Comparison of ENCODE assay signal across 27 cellular contexts in the genomic region with DNA sequence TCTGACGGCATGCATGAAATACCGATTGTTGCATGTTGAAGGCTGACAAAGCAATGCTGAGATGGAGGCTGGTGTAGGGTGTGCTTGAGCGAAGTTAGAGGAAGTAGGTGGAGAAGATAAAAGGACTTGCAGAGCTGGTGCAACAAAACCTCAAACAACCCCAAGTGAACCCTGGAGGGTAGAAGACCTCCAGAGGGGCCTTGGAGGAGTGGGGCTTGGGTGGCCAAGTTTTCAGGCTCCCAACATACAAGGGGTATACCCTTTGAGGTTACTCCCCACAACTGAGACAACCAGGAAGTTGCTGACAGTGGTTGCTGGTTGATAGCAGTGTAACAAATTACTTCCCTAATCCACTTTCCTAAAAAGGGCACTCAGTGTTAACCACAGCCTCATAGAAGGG.
DNase-seq lines count a peak whose midpoint lies in the region; ATAC-seq and TF ChIP-seq lines count a peak whose summit lies in the region.
"Had no signal": no experiment of that assay in that cellular context is flagged by ENCODE, and none has a peak within 500 bp of the region (broad histone marks: within the 10 kb centered on the region; RNA-seq: fewer than 3 reads in every experiment).

No MANE protein-coding gene starts in this region.

- H3K36me3 ChIP-seq in Loucy (ENCODE audit: insufficient read depth, low read length) = no peaks in the 10 kb centered on the region
- H3K36me3 ChIP-seq in naive thymus-derived CD4-positive, alpha-beta T cell (ENCODE audit: control insufficient read depth in 2 of 3, insufficient read depth in 3 of 3, low read length in 3 of 3) = no peaks in the 10 kb centered on the region
- H3K36me3 ChIP-seq in spleen = no peaks in the 10 kb centered on the region
- H3K36me3 ChIP-seq: breast epithelium, esophagus squamous epithelium, left ventricle myocardium inferior had no signal

- H3K27me3 ChIP-seq in Loucy (ENCODE audit: insufficient read depth, low read length, poor library complexity, severe bottlenecking) (no peaks in the 10 kb centered on the region), spleen (replicated peaks in 1 of 7) (no peaks in the 10 kb centered on the region)
- H3K27me3 ChIP-seq in naive thymus-derived CD4-positive, alpha-beta T cell (ENCODE audit: control insufficient read depth in 2 of 2, insufficient read depth in 2 of 2, low read length in 2 of 2) = no peaks in the 10 kb centered on the region
- H3K27me3 ChIP-seq: breast epithelium, esophagus squamous epithelium, testis had no signal

- DNase-seq in CD1c-positive myeloid dendritic cell (ENCODE audit: extremely low spot score) (peak; percentile 18), SKM-1 treated with dmso at 0.1 percent for 144 hours (lab: John Stamatoyannopoulos, UW; ENCODE audit: unreplicated experiment) (peak; percentile 89), spleen (no peak)
- DNase-seq in naive thymus-derived CD4-positive, alpha-beta T cell = no peak
- DNase-seq in activated T-helper 2 cell treated with anti-CD3 and anti-CD28 coated beads, Interferon-gamma antibody, Interleukin-2, Interleukin-4, amounts not matched to agents 10 μg/mL and 5 μg/mL and 100 μg/mL, durations not matched to agents 14 hours and 24 hours and 36 hours (ENCODE audit: low spot score) = no peak
- DNase-seq: activated CD4-positive, alpha-beta T cell treated with anti-CD3 and anti-CD28 coated beads for 48 hours; activated naive CD4-positive, alpha-beta T cell treated with anti-CD3 and anti-CD28 coated beads, Interleukin-2, amount 10 ng/mL, durations not matched to agents 7 days and 5 days; amniotic stem cell; CD8-positive, alpha-beta T cell; esophagus squamous epithelium; left ventricle myocardium inferior; midbrain; NCI-H1105; NCI-H2029; NCI-H2227 treated with DMSO at 0.1 percent for 48 hours; retina; SHP77; stimulated activated CD4-positive, alpha-beta T cell treated with anti-CD3 and anti-CD28 coated beads, Interleukin-4, amount 100 ng/mL, for 4 hours; stimulated activated naive CD4-positive, alpha-beta T cell; T-cell; testis had no signal

- intact Hi-C loops in naive thymus-derived CD4-positive, alpha-beta T cell (cut with micrococcal nuclease) = no loop called here
- intact Hi-C loops in spleen (cut with DNase I; ENCODE audit: low total_unique reads) = no loop called here
- intact Hi-C loops in activated T-helper 2 cell treated with anti-CD3 and anti-CD28 coated beads, Interferon-gamma antibody, Interleukin-2, Interleukin-4, amounts not matched to agents 10 μg/mL and 5 μg/mL and 100 μg/mL, durations not matched to agents 14 hours and 24 hours and 36 hours (cut with micrococcal nuclease) = no loop called here

- H4K20me1 ChIP-seq in Loucy (ENCODE audit: insufficient read depth, low read length, poor library complexity, severe bottlenecking) = no peaks in the 10 kb centered on the region

- no peaks in the 10 kb centered on the region for H3K79me2 ChIP-seq in Loucy (ENCODE audit: insufficient read depth, low read length)

- H3K9ac ChIP-seq in Loucy (ENCODE audit: low read depth, low read length, poor library complexity, severe bottlenecking) = no peak overlapping the region

- no peaks in the 10 kb centered on the region for H3F3A ChIP-seq in Loucy (ENCODE audit: low read depth)

- H3K4me1 ChIP-seq in Loucy (ENCODE audit: insufficient read depth, low read length, poor library complexity, severe bottlenecking) (no peaks in the 10 kb centered on the region), spleen (no peaks in the 10 kb centered on the region)
- H3K4me1 ChIP-seq in naive thymus-derived CD4-positive, alpha-beta T cell (ENCODE audit: control insufficient read depth in 2 of 2, insufficient read depth in 2 of 2, low read length in 2 of 2) = no peaks in the 10 kb centered on the region
- H3K4me1 ChIP-seq: breast epithelium, esophagus squamous epithelium, left ventricle myocardium inferior, testis had no signal

- H3K4me3 ChIP-seq in Loucy (ENCODE audit: low read length, poor library complexity, severe bottlenecking) (no peak overlapping the region), spleen (no peak overlapping the region)
- no peak overlapping the region for H3K4me3 ChIP-seq in naive thymus-derived CD4-positive, alpha-beta T cell (ENCODE audit: low read length)
- H3K4me3 ChIP-seq: breast epithelium, coronary artery, esophagus squamous epithelium, left ventricle myocardium inferior, testis had no signal

- no peak for TF ChIP-seq CTCF in Loucy (conservative IDR thresholded peaks at IDR 0.05; ENCODE audit: low read length)
- TF ChIP-seq CTCF in spleen (IDR thresholded peaks at IDR 0.05 in 8 of 11, conservative IDR thresholded peaks at IDR 0.05 in 3 of 11) = no peak

- H3K4me3 Mint-ChIP-seq in naive thymus-derived CD4-positive, alpha-beta T cell = no peak overlapping the region
- no peak overlapping the region for H3K4me3 Mint-ChIP-seq in activated T-helper 2 cell treated with anti-CD3 and anti-CD28 coated beads, Interferon-gamma antibody, Interleukin-2, Interleukin-4, amounts not matched to agents 10 μg/mL and 5 μg/mL and 100 μg/mL, durations not matched to agents 14 hours and 24 hours and 36 hours (ENCODE audit: low read depth)
- H3K4me3 Mint-ChIP-seq: activated naive CD4-positive, alpha-beta T cell treated with anti-CD3 and anti-CD28 coated beads, Interleukin-2, amount 10 ng/mL, durations not matched to agents 7 days and 5 days; CD8-positive, alpha-beta T cell; natural killer cell treated with Interleukin-12 subunit alpha and Interleukin-12 subunit beta and Interleukin-15 and Interleukin-18, amount 100 ng/mL, for 72 hours; T-cell had no signal

- H3K27ac Mint-ChIP-seq in naive thymus-derived CD4-positive, alpha-beta T cell = no peak overlapping the region
- no peak overlapping the region for H3K27ac Mint-ChIP-seq in activated T-helper 2 cell treated with anti-CD3 and anti-CD28 coated beads, Interferon-gamma antibody, Interleukin-2, Interleukin-4, amounts not matched to agents 10 μg/mL and 5 μg/mL and 100 μg/mL, durations not matched to agents 14 hours and 24 hours and 36 hours
- H3K27ac Mint-ChIP-seq: activated naive CD4-positive, alpha-beta T cell treated with anti-CD3 and anti-CD28 coated beads, Interleukin-2, amount 10 ng/mL, durations not matched to agents 7 days and 5 days; CD8-positive, alpha-beta T cell; natural killer cell treated with Interleukin-12 subunit alpha and Interleukin-12 subunit beta and Interleukin-15 and Interleukin-18, amount 100 ng/mL, for 72 hours; T-cell had no signal

- H2AFZ ChIP-seq in Loucy (ENCODE audit: low read length) = no peak overlapping the region

- POLR2A ChIA-PET in naive thymus-derived CD4-positive, alpha-beta T cell (lab: Charles Lee) = no interaction called here

- 8 to 39% (median 17%) methylated on average over 3 of the region's 3 CpGs for WGBS in spleen, 5 donors

- no peaks in the 10 kb centered on the region for H3K27me3 Mint-ChIP-seq in naive thymus-derived CD4-positive, alpha-beta T cell
- H3K27me3 Mint-ChIP-seq in activated T-helper 2 cell treated with anti-CD3 and anti-CD28 coated beads, Interferon-gamma antibody, Interleukin-2, Interleukin-4, amounts not matched to agents 10 μg/mL and 5 μg/mL and 100 μg/mL, durations not matched to agents 14 hours and 24 hours and 36 hours (ENCODE audit: low read depth) = no peaks in the 10 kb centered on the region
- H3K27me3 Mint-ChIP-seq: activated naive CD4-positive, alpha-beta T cell treated with anti-CD3 and anti-CD28 coated beads, Interleukin-2, amount 10 ng/mL, durations not matched to agents 7 days and 5 days; natural killer cell treated with Interleukin-12 subunit alpha and Interleukin-12 subunit beta and Interleukin-15 and Interleukin-18, amount 100 ng/mL, for 72 hours; T-cell had no signal

- H3K4me1 Mint-ChIP-seq in naive thymus-derived CD4-positive, alpha-beta T cell = no peaks in the 10 kb centered on the region
- no peaks in the 10 kb centered on the region for H3K4me1 Mint-ChIP-seq in activated T-helper 2 cell treated with anti-CD3 and anti-CD28 coated beads, Interferon-gamma antibody, Interleukin-2, Interleukin-4, amounts not matched to agents 10 μg/mL and 5 μg/mL and 100 μg/mL, durations not matched to agents 14 hours and 24 hours and 36 hours (ENCODE audit: low read depth)
- H3K4me1 Mint-ChIP-seq: activated naive CD4-positive, alpha-beta T cell treated with anti-CD3 and anti-CD28 coated beads, Interleukin-2, amount 10 ng/mL, durations not matched to agents 7 days and 5 days; T-cell had no signal

- peaks cover 0 to 14% (median 4%) of the 10 kb centered on the region in 11 donors for H3K9me3 Mint-ChIP-seq in naive thymus-derived CD4-positive, alpha-beta T cell
- H3K9me3 Mint-ChIP-seq in activated T-helper 2 cell treated with anti-CD3 and anti-CD28 coated beads, Interferon-gamma antibody, Interleukin-2, Interleukin-4, amounts not matched to agents 10 μg/mL and 5 μg/mL and 100 μg/mL, durations not matched to agents 14 hours and 24 hours and 36 hours = peaks cover 10% of the 10 kb centered on the region
- H3K9me3 Mint-ChIP-seq: CD8-positive, alpha-beta T cell had no signal

- peak overlapping the region; percentile 32 for H3K4me2 ChIP-seq in Loucy (ENCODE audit: low read depth, low read length, poor library complexity, severe bottlenecking)

- H3K9me3 ChIP-seq in Loucy (ENCODE audit: insufficient read depth, low read depth, low read length) (no peaks in the 10 kb centered on the region), spleen (no peaks in the 10 kb centered on the region)
- H3K9me3 ChIP-seq in naive thymus-derived CD4-positive, alpha-beta T cell (ENCODE audit: control insufficient read depth in 2 of 3, low read length in 3 of 3) = no peaks in the 10 kb centered on the region
- H3K9me3 ChIP-seq: esophagus squamous epithelium, left ventricle myocardium inferior, testis had no signal

- H3K27ac ChIP-seq in naive thymus-derived CD4-positive, alpha-beta T cell (ENCODE audit: low read depth, low read length) = no peak overlapping the region
- H3K27ac ChIP-seq in spleen = peak overlapping the region in 1 of 8 donors; percentile 40
- H3K27ac ChIP-seq: breast epithelium, coronary artery, esophagus squamous epithelium, left ventricle myocardium inferior, testis, VCaP had no signal

- ATAC-seq in naive thymus-derived CD4-positive, alpha-beta T cell = peak; percentile 49
- ATAC-seq in HG03108 (IDR thresholded peaks at IDR 0.05; ENCODE audit: unreplicated experiment) = no peak
- ATAC-seq: CD8-positive, alpha-beta T cell; natural killer cell treated with Interleukin-12 subunit alpha and Interleukin-12 subunit beta and Interleukin-15 and Interleukin-18, amount 100 ng/mL, for 72 hours; T-cell had no signal

- CTCF ChIA-PET in naive thymus-derived CD4-positive, alpha-beta T cell (lab: Charles Lee) = no interaction called here

- H3K36me3 Mint-ChIP-seq in naive thymus-derived CD4-positive, alpha-beta T cell = no peaks in the 10 kb centered on the region
- no peaks in the 10 kb centered on the region for H3K36me3 Mint-ChIP-seq in activated T-helper 2 cell treated with anti-CD3 and anti-CD28 coated beads, Interferon-gamma antibody, Interleukin-2, Interleukin-4, amounts not matched to agents 10 μg/mL and 5 μg/mL and 100 μg/mL, durations not matched to agents 14 hours and 24 hours and 36 hours (ENCODE audit: low read depth)
- H3K36me3 Mint-ChIP-seq: activated naive CD4-positive, alpha-beta T cell treated with anti-CD3 and anti-CD28 coated beads, Interleukin-2, amount 10 ng/mL, durations not matched to agents 7 days and 5 days; CD8-positive, alpha-beta T cell; natural killer cell treated with Interleukin-12 subunit alpha and Interleukin-12 subunit beta and Interleukin-15 and Interleukin-18, amount 100 ng/mL, for 72 hours; T-cell had no signal

- no peak for TF ChIP-seq POLR2A in spleen (IDR thresholded peaks at IDR 0.05)

- H3K9me2 ChIP-seq in Loucy (replicated peaks; ENCODE audit: low read depth, low read length) = no peaks in the 10 kb centered on the region

Comparison
In these comparisons a context has a peak if more than half of its experiments do, and no peak if none do; other contexts are left out.
1. DNase-seq: peak in CD1c-positive myeloid dendritic cell (single experiment) and SKM-1 treated with dmso at 0.1 percent for 144 hours (single experiment); none in naive thymus-derived CD4-positive, alpha-beta T cell (0 of 9), spleen (single experiment) and activated T-helper 2 cell treated with anti-CD3 and anti-CD28 coated beads, Interferon-gamma antibody, Interleukin-2, Interleukin-4, amounts not matched to agents 10 μg/mL and 5 μg/mL and 100 μg/mL, durations not matched to agents 14 hours and 24 hours and 36 hours (single experiment).